In the genomic region with DNA sequence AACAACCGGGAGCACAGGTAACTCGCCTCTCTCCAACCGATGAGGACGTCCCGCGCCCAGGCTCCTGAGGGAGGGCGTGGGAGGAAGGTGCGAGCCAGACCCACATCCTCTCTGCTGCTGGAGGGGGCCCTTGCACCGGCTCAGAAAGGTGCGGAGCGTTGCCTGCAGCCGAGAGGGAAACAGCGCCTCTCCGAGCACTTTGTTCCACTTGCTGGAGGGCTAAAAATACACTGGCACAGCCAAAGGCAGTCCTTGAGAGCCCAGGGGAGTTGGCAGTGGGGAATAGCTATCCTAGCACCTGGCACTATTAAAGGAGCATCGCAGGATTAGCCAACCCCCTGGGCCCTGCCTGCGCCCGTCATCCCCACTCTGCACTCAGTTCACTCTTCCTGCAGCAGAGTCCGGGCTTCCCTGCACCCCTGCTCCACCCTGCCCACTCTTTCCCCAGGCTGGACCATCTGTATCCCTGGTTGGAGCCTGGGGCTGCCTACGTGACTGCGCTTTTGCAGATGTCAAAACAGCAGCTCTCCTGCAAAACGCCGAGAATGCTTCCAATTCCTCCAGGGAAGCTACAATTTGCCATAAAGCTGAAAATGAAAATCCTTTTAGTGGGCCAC, we compare ENCODE assay signal across 10 cellular contexts.
DNase-seq lines count a peak whose midpoint lies in the region; ATAC-seq and TF ChIP-seq lines count a peak whose summit lies in the region.
"Had no signal": no experiment of that assay in that cellular context is flagged by ENCODE, and none has a peak within 500 bp of the region (broad histone marks: within the 10 kb centered on the region; RNA-seq: fewer than 3 reads in every experiment).

No MANE protein-coding gene starts in this region.

- intact Hi-C loops in left lung (cut with DNase I) = no loop called here

- peak; percentile 31 for ATAC-seq in GM19455 (IDR thresholded peaks at IDR 0.05; ENCODE audit: unreplicated experiment)
- ATAC-seq in left lung = peak; percentile 88
- no peak for ATAC-seq in HG03520 (IDR thresholded peaks at IDR 0.05; ENCODE audit: unreplicated experiment)
- ATAC-seq in GM21367 (IDR thresholded peaks at IDR 0.05; ENCODE audit: unreplicated experiment) = no peak

- no peak for TF ChIP-seq CTCF in left lung (IDR thresholded peaks at IDR 0.05)

- H3K4me1 ChIP-seq in left lung = peaks cover 6 to 13% of the 10 kb centered on the region in 2 donors

- H3K9me3 ChIP-seq in left lung = no peaks in the 10 kb centered on the region

- H3K27ac ChIP-seq in left lung = no peak overlapping the region

- DNase-seq in DMS153 (lab: John Stamatoyannopoulos, UW) (peak; percentile 55), SHP77 treated with DMSO at 0.1 percent for 48 hours (lab: John Stamatoyannopoulos, UW) (peak; percentile 21), left lung (peak in 1 of 2 donors; percentile 79), NCI-H146 (lab: John Stamatoyannopoulos, UW) (no peak), dedifferentiated amniotic fluid mesenchymal stem cell (ENCODE audit: extremely low spot score) (no peak)
- DNase-seq: foreskin fibroblast, GDM1 had no signal

- no peak overlapping the region for H3K4me3 ChIP-seq in left lung

- no peaks in the 10 kb centered on the region for H3K27me3 ChIP-seq in left lung

- no peaks in the 10 kb centered on the region for H3K36me3 ChIP-seq in left lung

Comparison
In these comparisons a context has a peak if more than half of its experiments do, and no peak if none do; other contexts are left out.
1. DNase-seq: peak in DMS153 (single experiment) and SHP77 treated with DMSO at 0.1 percent for 48 hours (single experiment); none in NCI-H146 (single experiment) and dedifferentiated amniotic fluid mesenchymal stem cell (single experiment).
2. ATAC-seq: peak in GM19455 (single experiment) and left lung (single experiment); none in HG03520 (single experiment) and GM21367 (single experiment).